29 cellular contexts compared by ENCODE assay signal in genomic region chr11:71316701-71317100, GRCh38.
"Had no signal": no experiment of that assay in that cellular context is flagged by ENCODE, and none has a peak within 500 bp of the region (broad histone marks: within the 10 kb centered on the region; RNA-seq: fewer than 3 reads in every experiment).

No MANE protein-coding gene starts in this region.

- H3K27ac Mint-ChIP-seq: dendritic cell treated with granulocyte-macrophage colony-stimulating factor and Interleukin-4, amounts not matched to agents 40 ng/mL and 50 ng/mL, for 4 days; effector memory CD8-positive, alpha-beta T cell; endodermal cell had no signal

- H3K4me3 Mint-ChIP-seq: dendritic cell treated with granulocyte-macrophage colony-stimulating factor and Interleukin-4, amounts not matched to agents 40 ng/mL and 50 ng/mL, for 4 days; effector memory CD8-positive, alpha-beta T cell; endodermal cell had no signal

- H3K4me1 Mint-ChIP-seq: endodermal cell had no signal

- H3K4me3 ChIP-seq: colonic mucosa, coronary artery, dorsolateral prefrontal cortex, esophagus muscularis mucosa, esophagus squamous epithelium, gastrocnemius medialis, gastroesophageal sphincter, heart left ventricle, heart right ventricle had no signal

- FAIRE-seq: colon, endometrium, endothelial cell of umbilical vein, frontal cortex had no signal

- DNase-seq: colonic mucosa; cortex of kidney; dermis blood vessel endothelial cell; dorsolateral prefrontal cortex; effector CD4-positive, alpha-beta T cell; effector CD8-positive, alpha-beta T cell; effector memory CD4-positive, alpha-beta T cell; effector memory CD8-positive, alpha-beta T cell; endodermal cell; erythroblast; esophagus squamous epithelium; foreskin fibroblast; foreskin keratinocyte; foreskin melanocyte; gastrocnemius medialis; glutamatergic neuron; head of caudate nucleus; heart left ventricle; heart right ventricle had no signal

- H3K9me3 ChIP-seq: colonic mucosa, gastrocnemius medialis had no signal

- H3K27ac ChIP-seq: colonic mucosa, coronary artery, dorsolateral prefrontal cortex, epithelial cell of prostate, esophagus muscularis mucosa, esophagus squamous epithelium, foreskin keratinocyte, gastrocnemius medialis, gastroesophageal sphincter, heart left ventricle, heart right ventricle had no signal

- ATAC-seq: effector memory CD8-positive, alpha-beta T cell; esophagus mucosa; foreskin keratinocyte; gastrocnemius medialis; gastroesophageal sphincter; heart left ventricle; heart right ventricle had no signal

- H3K36me3 ChIP-seq: colonic mucosa, esophagus muscularis mucosa, esophagus squamous epithelium, gastrocnemius medialis, gastroesophageal sphincter, heart left ventricle, heart right ventricle had no signal

- H3K27me3 ChIP-seq: colonic mucosa had no signal

- H3K27me3 Mint-ChIP-seq: dendritic cell treated with granulocyte-macrophage colony-stimulating factor and Interleukin-4, amounts not matched to agents 40 ng/mL and 50 ng/mL, for 4 days had no signal

- H3K4me1 ChIP-seq: colonic mucosa, esophagus muscularis mucosa, esophagus squamous epithelium, foreskin keratinocyte, gastrocnemius medialis, gastroesophageal sphincter, heart left ventricle, heart right ventricle had no signal
